1 cellular context compared by ENCODE assay signal in genomic region chr5:96048763-96049162, GRCh38.
TF ChIP-seq lines count a peak whose summit lies in the region.

No MANE protein-coding gene starts in this region.

TF ChIP-seq in IMR-90, 13 proteins besides CTCF, POLR2A, EP300 and RAD21 (continued from another document):
- TF ChIP-seq SMC3 (IDR thresholded peaks at IDR 0.05; ENCODE audit: low read depth, low read length) (no peak), CHD1 (IDR thresholded peaks at IDR 0.05; ENCODE audit: low read depth, low read length) (no peak)
